28 cellular contexts compared by ENCODE assay signal in genomic region chr9:113395000-113395861, GRCh38. TPM values are rescaled to one million over a fixed set of nuclear protein-coding genes. Genes with fewer than 3 reads are reported as not detected.
A peak's percentile ranks its signal among the peaks of the same experiment; 100 is the strongest.
DNase-seq lines count a peak whose midpoint lies in the region; ATAC-seq, FAIRE-seq and TF ChIP-seq lines count a peak whose summit lies in the region.
"Had no signal": no experiment of that assay in that cellular context is flagged by ENCODE, and none has a peak within 500 bp of the region (broad histone marks: within the 10 kb centered on the region; RNA-seq: fewer than 3 reads in every experiment).

No MANE protein-coding gene starts in this region.

- no peaks in the 10 kb centered on the region for H3K9me3 ChIP-seq in body of pancreas
- H3K9me3 ChIP-seq in right lobe of liver: no peaks in the 10 kb centered on the region
- no peaks in the 10 kb centered on the region for H3K9me3 ChIP-seq in small intestine (ENCODE audit: control insufficient read depth, low read depth)
- H3K9me3 ChIP-seq in esophagus muscularis mucosa: no peaks in the 10 kb centered on the region
- H3K9me3 ChIP-seq: A549; BLaER1 treated with 17β-estradiol and CSF1 and Interleukin-3, amounts not matched to agents 10 nM and 100 nM; SK-N-SH had no signal

- no peak for TF ChIP-seq CTCF in body of pancreas (IDR thresholded peaks at IDR 0.05)
- TF ChIP-seq CTCF in right lobe of liver (IDR thresholded peaks at IDR 0.05): no peak
- TF ChIP-seq CTCF in esophagus muscularis mucosa (IDR thresholded peaks at IDR 0.05): no peak

- peak; percentile 18 for ATAC-seq in body of pancreas
- peak; percentile 73 to 84 (median 81) for ATAC-seq in right lobe of liver
- ATAC-seq: A549, PC-3 had no signal

- H3K27ac ChIP-seq in body of pancreas (peak overlapping the region in 3 of 4 donors; percentile 31 to 71 (median 62)), right lobe of liver (peak overlapping the region in 2 of 3 donors; percentile 38 to 73), small intestine (ENCODE audit: low read depth in 1 of 2, low read length in 1 of 2) (peak overlapping the region in 1 of 2 donors; percentile 37), esophagus muscularis mucosa (replicated peaks in 1 of 4) (no peak overlapping the region)
- H3K27ac ChIP-seq: A549; BLaER1 treated with 17β-estradiol and CSF1 and Interleukin-3, amounts not matched to agents 10 nM and 100 nM; HL-60 had no signal

- H3K27me3 ChIP-seq in body of pancreas (no peaks in the 10 kb centered on the region), right lobe of liver (no peaks in the 10 kb centered on the region), small intestine (ENCODE audit: control insufficient read depth in 2 of 2, insufficient read depth in 2 of 2, low read length in 2 of 2) (no peaks in the 10 kb centered on the region), esophagus muscularis mucosa (no peaks in the 10 kb centered on the region)
- H3K27me3 ChIP-seq: BLaER1 treated with 17β-estradiol and CSF1 and Interleukin-3, amounts not matched to agents 10 nM and 100 nM had no signal

- FAIRE-seq in small intestine (lab: Jason Lieb, UNC): no peak
- FAIRE-seq: A549, D721Med, G401.6 had no signal

- H3K4me3 ChIP-seq in body of pancreas (no peak overlapping the region), right lobe of liver (no peak overlapping the region), small intestine (ENCODE audit: low read depth in 1 of 2, low read length in 2 of 2) (no peak overlapping the region), esophagus muscularis mucosa (no peak overlapping the region)
- H3K4me3 ChIP-seq: A549; BLaER1 treated with 17β-estradiol and CSF1 and Interleukin-3, amounts not matched to agents 10 nM and 100 nM had no signal

- no peak for TF ChIP-seq EP300 in esophagus muscularis mucosa (IDR thresholded peaks at IDR 0.05)

- DNase-seq in body of pancreas (peak in 1 of 4 donors; percentile 9), right lobe of liver (peak in 2 of 3 donors; percentile 49 to 85), small intestine (peak; percentile 63), esophagus muscularis mucosa (ENCODE audit: extremely low spot score) (no peak), NOMO-1 treated with dmso at 0.1 percent for 144 hours (lab: John Stamatoyannopoulos, UW; ENCODE audit: unreplicated experiment) (no peak)
- DNase-seq in NK-92 treated with Interleukin-12 subunit alpha and Interleukin-12 subunit beta, amount 100 ng/mL, for 24 hours (lab: John Stamatoyannopoulos, UW): no peak
- DNase-seq: AML-193, GOT3, HCEC 1CT, Kasumi-1, NCI-H1092 treated with DMSO at 0.1 percent for 48 hours, NCI-H1436, NCI-H187, NCI-H2081 treated with DMSO at 0.1 percent for 48 hours, NCI-H2171, NCI-H226, NCI-H510A, NCI-H69, PC-3, SK-N-SH, SW 1271 had no signal

- H3K36me3 ChIP-seq in body of pancreas (replicated peaks in 1 of 2; ENCODE audit: insufficient read depth in 1 of 2, low read depth in 2 of 2): peaks cover 0 to 15% of the 10 kb centered on the region in 2 donors
- peaks cover 0 to 22% (median 4%) of the 10 kb centered on the region in 4 donors for H3K36me3 ChIP-seq in right lobe of liver
- peaks cover 0 to 3% of the 10 kb centered on the region in 2 donors for H3K36me3 ChIP-seq in small intestine (ENCODE audit: control insufficient read depth in 2 of 2, insufficient read depth in 2 of 2, low read length in 2 of 2)
- H3K36me3 ChIP-seq in esophagus muscularis mucosa: peaks cover 11 to 52% (median 36%) of the 10 kb centered on the region in 4 donors

- no peak for TF ChIP-seq POLR2A in body of pancreas (IDR thresholded peaks at IDR 0.05)
- no peak for TF ChIP-seq POLR2A in right lobe of liver (IDR thresholded peaks at IDR 0.05)
- TF ChIP-seq POLR2A in esophagus muscularis mucosa (IDR thresholded peaks at IDR 0.05; ENCODE audit: low read depth): no peak

- intact Hi-C loops in body of pancreas (cut with DNase I) (no loop called here), right lobe of liver (cut with DNase I) (no loop called here), esophagus muscularis mucosa (cut with DNase I) (no loop called here)

- H3K4me1 ChIP-seq in body of pancreas (peaks cover 61% of the 10 kb centered on the region), right lobe of liver (peaks cover 0 to 63% (median 17%) of the 10 kb centered on the region in 4 donors), small intestine (ENCODE audit: control insufficient read depth in 2 of 2, insufficient read depth in 1 of 2, low read depth in 1 of 2, low read length in 1 of 2) (peaks cover 4 to 13% of the 10 kb centered on the region in 2 donors), esophagus muscularis mucosa (peaks cover 12 to 16% (median 14%) of the 10 kb centered on the region in 4 donors)

- WGBS in body of pancreas, 2 donors: 77 to 80% methylated on average over 9 of the region's 9 CpGs
- WGBS in right lobe of liver (ENCODE audit: insufficient coverage, low coverage, low lambda C conversion rate, missing lambda C conversion rate): 48% methylated on average over 9 of the region's 9 CpGs
- 86 to 90% (median 89%) methylated on average over 9 of the region's 9 CpGs for WGBS in small intestine, 3 donors
- WGBS in esophagus muscularis mucosa: 97% methylated on average over 9 of the region's 9 CpGs

RNA-seq across cellular contexts. Expression of gene ALAD, which starts 5.9 kb away (rescaled TPM):
- 10 to 100 TPM; 42.5 to 44.1 TPM for total RNA-seq in body of pancreas
- 100 to 1,000 TPM in 2 of 6 experiments, 10 to 100 TPM in 4; 35.3 to 140 (median 73.6) TPM for total RNA-seq in right lobe of liver
- 10 to 100 TPM; 33.5 to 97.7 (median 41.3) TPM for polyA plus RNA-seq in small intestine
- total RNA-seq in esophagus muscularis mucosa: 10 to 100 TPM; 18.2 to 31.1 (median 28.6) TPM

RNA-seq across cellular contexts. Expression of gene POLE3, which starts 15.2 kb away (rescaled TPM):
- total RNA-seq in body of pancreas: 10 to 100 TPM; 13.8 to 17.6 TPM
- total RNA-seq in right lobe of liver: 10 to 100 TPM; 13.8 to 24.5 (median 16.6) TPM
- 10 to 100 TPM; 15.7 to 43.8 (median 19.5) TPM for polyA plus RNA-seq in small intestine
- 10 to 100 TPM; 25.7 to 42.6 (median 32.8) TPM for total RNA-seq in esophagus muscularis mucosa

RNA-seq across cellular contexts. Expression of gene C9orf43, which starts 15.3 kb away (rescaled TPM):
- total RNA-seq in body of pancreas (1 to 10 TPM in 1 of 2 donors, not detected in 1; 1.6 TPM), right lobe of liver (1 to 10 TPM in 1 of 6 experiments, under 1 TPM in 5; 0.40 to 1.0 (median 0.50) TPM), esophagus muscularis mucosa (1 to 10 TPM in 1 of 4 donors, under 1 TPM in 1, not detected in 2; 0.17 to 1.8 TPM)
- polyA plus RNA-seq in small intestine: under 1 TPM in 2 of 3 donors, not detected in 1; 0.42 to 0.81 TPM

RNA-seq across cellular contexts. Expression of gene HDHD3, which starts 18.4 kb away (rescaled TPM):
- 10 to 100 TPM; 38.9 to 51.9 TPM for total RNA-seq in body of pancreas
- 10 to 100 TPM; 36.5 to 70.5 (median 67.1) TPM for total RNA-seq in right lobe of liver
- 100 to 1,000 TPM in 2 of 3 donors, 10 to 100 TPM in 1; 96.9 to 370 (median 249) TPM for polyA plus RNA-seq in small intestine
- total RNA-seq in esophagus muscularis mucosa: 10 to 100 TPM in 3 of 4 donors, 1 to 10 TPM in 1; 9.1 to 30.2 (median 22.8) TPM

RNA-seq across cellular contexts. Expression of gene BSPRY, which starts 45.9 kb away (rescaled TPM):
- total RNA-seq in body of pancreas (10 to 100 TPM; 27.0 to 47.0 TPM), right lobe of liver (1 to 10 TPM in 2 of 6 experiments, under 1 TPM in 4; 0.24 to 1.4 (median 0.78) TPM), esophagus muscularis mucosa (under 1 TPM; 0.52 to 0.99 (median 0.70) TPM)
- 10 to 100 TPM; 14.9 to 16.8 (median 15.8) TPM for polyA plus RNA-seq in small intestine
- total RNA-seq: CD4-positive, alpha-beta T cell; M059J had no signal
- polyA plus RNA-seq: SK-N-SH had no signal

Comparison
In these comparisons a context has a peak if more than half of its experiments do, and no peak if none do; other contexts are left out.
1. DNase-seq: peak in right lobe of liver (2 of 3) and small intestine (single experiment); none in esophagus muscularis mucosa (single experiment), NK-92 treated with Interleukin-12 subunit alpha and Interleukin-12 subunit beta, amount 100 ng/mL, for 24 hours (single experiment) and NOMO-1 treated with dmso at 0.1 percent for 144 hours (single experiment).
2. H3K27ac ChIP-seq: peak in body of pancreas (3 of 4) and right lobe of liver (2 of 3); none in esophagus muscularis mucosa (0 of 4).